Comparison of ENCODE assay signal across 22 cellular contexts in genomic region chr5:36535837-36536236, GRCh38.
DNase-seq lines count a peak whose midpoint lies in the region; ATAC-seq and TF ChIP-seq lines count a peak whose summit lies in the region.
"Had no signal": no experiment of that assay in that cellular context is flagged by ENCODE, and none has a peak within 500 bp of the region (broad histone marks: within the 10 kb centered on the region; RNA-seq: fewer than 3 reads in every experiment).

No MANE protein-coding gene starts in this region.

- peak; percentile 13 for ATAC-seq in Right ventricle myocardium inferior
- ATAC-seq in left cardiac atrium, result no peak
- ATAC-seq in stimulated activated effector memory CD8-positive, alpha-beta T cell treated with anti-CD3 and anti-CD28 coated beads, Interleukin-12 subunit alpha, Interleukin-12 subunit beta, amount 100 ng/mL, for 72 hours, result peak; percentile 19
- no peak for ATAC-seq in GM18867 (IDR thresholded peaks at IDR 0.05; ENCODE audit: unreplicated experiment)

- H3K9me3 Mint-ChIP-seq in endodermal cell (no peaks in the 10 kb centered on the region), neural progenitor cell (no peaks in the 10 kb centered on the region)
- no peaks in the 10 kb centered on the region for H3K9me3 Mint-ChIP-seq in stimulated activated effector memory CD8-positive, alpha-beta T cell treated with anti-CD3 and anti-CD28 coated beads, Interleukin-12 subunit alpha, Interleukin-12 subunit beta, amount 100 ng/mL, for 72 hours
- H3K9me3 Mint-ChIP-seq: CD4-positive, alpha-beta T cell; H9 had no signal

- TF ChIP-seq CTCF in endodermal cell (conservative IDR thresholded peaks at IDR 0.05) (no peak), neural progenitor cell (IDR thresholded peaks at IDR 0.05) (no peak)

- H3K36me3 Mint-ChIP-seq in endodermal cell (ENCODE audit: low read depth), result no peaks in the 10 kb centered on the region
- no peaks in the 10 kb centered on the region for H3K36me3 Mint-ChIP-seq in neural progenitor cell
- H3K36me3 Mint-ChIP-seq in stimulated activated effector memory CD8-positive, alpha-beta T cell treated with anti-CD3 and anti-CD28 coated beads, Interleukin-12 subunit alpha, Interleukin-12 subunit beta, amount 100 ng/mL, for 72 hours, result no peaks in the 10 kb centered on the region

- intact Hi-C loops in Right ventricle myocardium inferior (cut with DNase I), result no loop called here
- intact Hi-C loops in left cardiac atrium (cut with DNase I), result no loop called here

- H3K36me3 ChIP-seq in endodermal cell (ENCODE audit: control insufficient read depth, insufficient read depth, low read length) (no peaks in the 10 kb centered on the region), neural progenitor cell (no peaks in the 10 kb centered on the region)
- H3K36me3 ChIP-seq: Peyer's patch had no signal

- H3K27ac ChIP-seq in endodermal cell (ENCODE audit: low read depth, low read length) (peak overlapping the region; percentile 92), neural progenitor cell (no peak overlapping the region)
- H3K27ac ChIP-seq: Peyer's patch had no signal

- no peak overlapping the region for H3K4me2 ChIP-seq in neural progenitor cell

- no peaks in the 10 kb centered on the region for H3K79me2 ChIP-seq in neural progenitor cell (ENCODE audit: low read depth)

- H3K27me3 Mint-ChIP-seq in endodermal cell (ENCODE audit: insufficient read depth), result peaks cover 2% of the 10 kb centered on the region
- H3K27me3 Mint-ChIP-seq in neural progenitor cell (ENCODE audit: insufficient read depth, low read depth), result peaks cover 2% of the 10 kb centered on the region

- DNase-seq in Right ventricle myocardium inferior (ENCODE audit: missing footprints) (no peak), left cardiac atrium (no peak), endodermal cell (no peak), neural progenitor cell (ENCODE audit: low spot score) (no peak), HuH-7 (ENCODE audit: low spot score) (no peak), NCI-H187 (lab: John Stamatoyannopoulos, UW) (no peak)
- DNase-seq in stimulated activated effector memory CD8-positive, alpha-beta T cell treated with anti-CD3 and anti-CD28 coated beads, Interleukin-12 subunit alpha, Interleukin-12 subunit beta, amount 100 ng/mL, for 72 hours (ENCODE audit: low spot score in 2 of 2), result no peak
- DNase-seq: 8988T; Caco-2; CD4-positive, alpha-beta T cell; H9; MM.1S; NCI-H1092; NCI-H146; NCI-H2081; NCI-H2171 treated with DMSO at 0.1 percent for 48 hours; NCI-H446 treated with DMSO at 0.1 percent for 48 hours; NK-92 treated with Interleukin-12 subunit alpha and Interleukin-12 subunit beta, amount 100 ng/mL, for 24 hours; Peyer's patch; SHP77 had no signal

- H3K4me3 Mint-ChIP-seq in endodermal cell, result no peak overlapping the region
- H3K4me3 Mint-ChIP-seq in neural progenitor cell, result peak overlapping the region; percentile 73
- H3K4me3 Mint-ChIP-seq in stimulated activated effector memory CD8-positive, alpha-beta T cell treated with anti-CD3 and anti-CD28 coated beads, Interleukin-12 subunit alpha, Interleukin-12 subunit beta, amount 100 ng/mL, for 72 hours, result no peak overlapping the region
- H3K4me3 Mint-ChIP-seq: B cell; CD4-positive, alpha-beta T cell; H9 had no signal

- H3K9ac ChIP-seq in endodermal cell (ENCODE audit: extremely low read depth, low read length, poor library complexity, severe bottlenecking), result no peak overlapping the region
- H3K9ac ChIP-seq in neural progenitor cell, result no peak overlapping the region

- no peak overlapping the region for H3K4me3 ChIP-seq in endodermal cell (ENCODE audit: low read length)
- no peak overlapping the region for H3K4me3 ChIP-seq in neural progenitor cell
- H3K4me3 ChIP-seq: Peyer's patch had no signal

- WGBS in endodermal cell (ENCODE audit: insufficient coverage in 1 of 2, insufficient read length in 1 of 2), 2 experiments, result 67 to 87% methylated on average over 1 to 4 of the region's 4 CpGs

- H4K20me1 ChIP-seq in neural progenitor cell (ENCODE audit: low read depth), result no peaks in the 10 kb centered on the region

- no peak overlapping the region for H3K27ac Mint-ChIP-seq in endodermal cell
- H3K27ac Mint-ChIP-seq in neural progenitor cell, result peak overlapping the region; percentile 96
- H3K27ac Mint-ChIP-seq in stimulated activated effector memory CD8-positive, alpha-beta T cell treated with anti-CD3 and anti-CD28 coated beads, Interleukin-12 subunit alpha, Interleukin-12 subunit beta, amount 100 ng/mL, for 72 hours, result no peak overlapping the region
- H3K27ac Mint-ChIP-seq: B cell; CD4-positive, alpha-beta T cell had no signal

- H3K27me3 ChIP-seq in endodermal cell (ENCODE audit: control insufficient read depth, insufficient read depth, low read length, poor library complexity, severe bottlenecking), result no peaks in the 10 kb centered on the region
- H3K27me3 ChIP-seq in neural progenitor cell, result no peaks in the 10 kb centered on the region
- H3K27me3 ChIP-seq: Peyer's patch had no signal

- H3F3A ChIP-seq in neural progenitor cell (ENCODE audit: low read depth), result no peaks in the 10 kb centered on the region

- peak overlapping the region; percentile 43 for H2AFZ ChIP-seq in neural progenitor cell (replicated peaks)

- no peaks in the 10 kb centered on the region for H3K4me1 Mint-ChIP-seq in endodermal cell
- H3K4me1 Mint-ChIP-seq in neural progenitor cell, result peaks cover 37% of the 10 kb centered on the region
- H3K4me1 Mint-ChIP-seq in stimulated activated effector memory CD8-positive, alpha-beta T cell treated with anti-CD3 and anti-CD28 coated beads, Interleukin-12 subunit alpha, Interleukin-12 subunit beta, amount 100 ng/mL, for 72 hours, result no peaks in the 10 kb centered on the region
- H3K4me1 Mint-ChIP-seq: B cell had no signal

- H3K4me1 ChIP-seq in endodermal cell (ENCODE audit: control insufficient read depth, insufficient read depth, low read length), result peaks cover 2% of the 10 kb centered on the region
- H3K4me1 ChIP-seq in neural progenitor cell, result no peaks in the 10 kb centered on the region
- H3K4me1 ChIP-seq: Caco-2, Peyer's patch had no signal

- H3K9me3 ChIP-seq in endodermal cell (ENCODE audit: control insufficient read depth, low read length) (no peaks in the 10 kb centered on the region), neural progenitor cell (ENCODE audit: low read depth) (no peaks in the 10 kb centered on the region)
- H3K9me3 ChIP-seq: Caco-2, Peyer's patch had no signal

Comparison
In these comparisons a context has a peak if more than half of its experiments do, and no peak if none do; other contexts are left out.
1. ATAC-seq: peak in Right ventricle myocardium inferior (single experiment) and stimulated activated effector memory CD8-positive, alpha-beta T cell treated with anti-CD3 and anti-CD28 coated beads, Interleukin-12 subunit alpha, Interleukin-12 subunit beta, amount 100 ng/mL, for 72 hours (single experiment); none in left cardiac atrium (0 of 2) and GM18867 (single experiment).